In the genomic region with DNA sequence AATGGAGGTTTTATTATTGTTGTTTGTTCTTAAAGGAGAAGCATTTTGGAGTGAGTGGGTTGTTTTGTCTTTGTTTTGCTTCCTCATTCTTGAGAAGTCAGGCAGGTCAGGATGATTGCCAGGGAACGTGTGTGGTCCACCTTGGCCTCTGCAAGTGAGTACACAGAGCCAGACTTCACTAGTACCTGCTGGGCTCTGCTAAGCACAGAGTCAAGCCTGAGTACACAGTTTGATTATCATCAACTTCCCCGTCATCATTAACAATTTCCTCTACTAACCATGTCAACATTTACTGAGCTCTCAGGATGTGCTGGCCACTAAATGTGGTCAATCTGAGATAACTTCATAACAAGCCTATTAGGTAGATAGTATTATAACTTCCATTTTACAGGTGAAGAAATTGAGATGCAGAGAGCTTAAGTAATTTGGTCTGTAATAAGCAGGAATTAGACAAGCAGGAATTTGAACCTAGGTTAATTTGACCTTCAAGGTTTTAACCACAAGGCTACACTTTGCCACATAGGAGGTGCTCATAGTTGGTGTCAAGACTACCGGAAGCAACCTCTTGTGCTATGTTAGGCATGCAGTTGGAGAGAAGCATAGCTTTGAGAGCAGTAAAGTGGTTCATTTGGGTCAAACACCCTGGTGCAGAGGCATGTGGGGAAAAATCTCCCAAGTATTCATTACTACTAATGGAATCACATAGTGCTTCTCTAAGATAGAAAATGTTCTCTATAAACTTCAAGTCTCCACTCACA, we compare ENCODE assay signal across 16 cellular contexts.
DNase-seq lines count a peak whose midpoint lies in the region; ATAC-seq and TF ChIP-seq lines count a peak whose summit lies in the region.
"Had no signal": no experiment of that assay in that cellular context is flagged by ENCODE, and none has a peak within 500 bp of the region (broad histone marks: within the 10 kb centered on the region; RNA-seq: fewer than 3 reads in every experiment).

No MANE protein-coding gene starts in this region.

- CTCF ChIA-PET in CD4-positive, alpha-beta T cell (lab: Charles Lee), result no interaction called here

- H3K4me1 ChIP-seq in adipocyte (ENCODE audit: control insufficient read depth, insufficient read depth, low read length), result peaks cover 11% of the 10 kb centered on the region

- POLR2A ChIA-PET in CD4-positive, alpha-beta T cell (lab: Charles Lee), result no interaction called here

- no peaks in the 10 kb centered on the region for H3K9me3 Mint-ChIP-seq in CD4-positive, alpha-beta T cell
- H3K9me3 Mint-ChIP-seq: activated CD4-positive, alpha-beta memory T cell treated with anti-CD3 and anti-CD28 coated beads, Interleukin-2, amount 10 ng/mL, durations not matched to agents 7 days and 5 days; mesothelial cell of epicardium; T-helper 2 cell treated with Interferon-gamma antibody and Interleukin-4, amounts not matched to agents 5 μg/mL and 100 μg/mL, for 36 hours had no signal

- H3K27ac ChIP-seq in CD4-positive, alpha-beta T cell (ENCODE audit: low read depth, low read length), result no peak overlapping the region

- no peaks in the 10 kb centered on the region for H3K36me3 Mint-ChIP-seq in CD4-positive, alpha-beta T cell (ENCODE audit: low read depth)
- H3K36me3 Mint-ChIP-seq: CD14-positive monocyte, mesothelial cell of epicardium had no signal

- peak; percentile 40 for ATAC-seq in left ventricle myocardium superior
- no peak for ATAC-seq in CD4-positive, alpha-beta T cell (ENCODE audit: poor library complexity)

- H3K4me1 Mint-ChIP-seq in CD4-positive, alpha-beta T cell (ENCODE audit: low read depth), result no peaks in the 10 kb centered on the region
- H3K4me1 Mint-ChIP-seq: activated CD4-positive, alpha-beta memory T cell treated with anti-CD3 and anti-CD28 coated beads, Interleukin-2, amount 10 ng/mL, durations not matched to agents 7 days and 5 days; CD14-positive monocyte had no signal

- TF ChIP-seq CTCF in CD4-positive, alpha-beta T cell (IDR thresholded peaks at IDR 0.05), result no peak

- no peak overlapping the region for H3K4me3 Mint-ChIP-seq in CD4-positive, alpha-beta T cell
- H3K4me3 Mint-ChIP-seq: activated CD4-positive, alpha-beta memory T cell treated with anti-CD3 and anti-CD28 coated beads, Interleukin-2, amount 10 ng/mL, durations not matched to agents 7 days and 5 days; CD14-positive monocyte; mesothelial cell of epicardium; T-helper 2 cell treated with Interferon-gamma antibody and Interleukin-4, amounts not matched to agents 5 μg/mL and 100 μg/mL, for 36 hours had no signal

- H3K36me3 ChIP-seq in adipocyte (ENCODE audit: control insufficient read depth, insufficient read depth, low read length, severe bottlenecking), result no peaks in the 10 kb centered on the region

- DNase-seq in HT1080 (ENCODE audit: low read depth), result peak; percentile 10
- DNase-seq in adipocyte (ENCODE audit: low read depth), result peak; percentile 14
- DNase-seq in left ventricle myocardium superior, result no peak
- peak; percentile 94 for DNase-seq in renal cortical epithelial cell (ENCODE audit: low read depth)
- no peak for DNase-seq in NCI-H146 (lab: John Stamatoyannopoulos, UW)
- DNase-seq in ureter (ENCODE audit: low spot score), result no peak
- no peak for DNase-seq in cortex of kidney (lab: John Stamatoyannopoulos, UW)
- no peak for DNase-seq in CD4-positive, alpha-beta T cell
- DNase-seq: activated CD4-positive, alpha-beta memory T cell treated with anti-CD3 and anti-CD28 coated beads, Interleukin-2, amount 10 ng/mL, durations not matched to agents 7 days and 5 days; activated gamma-delta T cell; NCI-H1048; stimulated activated CD4-positive, alpha-beta T cell treated with anti-CD3 and anti-CD28 coated beads, Interleukin-4, amount 100 ng/mL, for 24 hours; stimulated activated naive CD4-positive, alpha-beta T cell had no signal

- peaks cover 9% of the 10 kb centered on the region for H3K27me3 ChIP-seq in adipocyte (replicated peaks; ENCODE audit: control insufficient read depth, insufficient read depth, low read length)
- no peaks in the 10 kb centered on the region for H3K27me3 ChIP-seq in CD4-positive, alpha-beta T cell (ENCODE audit: control insufficient read depth, insufficient read depth, low read length)

- intact Hi-C loops in left ventricle myocardium superior (cut with micrococcal nuclease), result loop anchor here (10.0 kb wide), 1 partner anchor 114 kb away; no protein-coding TSS in a partner anchor
- intact Hi-C loops in CD4-positive, alpha-beta T cell (cut with DNase I, micrococcal nuclease), result no loop called here

- H3K27ac Mint-ChIP-seq in CD4-positive, alpha-beta T cell, result no peak overlapping the region
- H3K27ac Mint-ChIP-seq: activated CD4-positive, alpha-beta memory T cell treated with anti-CD3 and anti-CD28 coated beads, Interleukin-2, amount 10 ng/mL, durations not matched to agents 7 days and 5 days; CD14-positive monocyte; mesothelial cell of epicardium; T-helper 2 cell treated with Interferon-gamma antibody and Interleukin-4, amounts not matched to agents 5 μg/mL and 100 μg/mL, for 36 hours had no signal

- H3K9me3 ChIP-seq in adipocyte (ENCODE audit: control insufficient read depth, low read length), result no peaks in the 10 kb centered on the region
- no peaks in the 10 kb centered on the region for H3K9me3 ChIP-seq in CD4-positive, alpha-beta T cell (ENCODE audit: control insufficient read depth, low read length)

- H3K9ac ChIP-seq in adipocyte (ENCODE audit: low read length), result no peak overlapping the region

- H3K4me3 ChIP-seq in adipocyte (ENCODE audit: low read length), result no peak overlapping the region

- H3K27me3 Mint-ChIP-seq in CD4-positive, alpha-beta T cell, result peaks cover 12% of the 10 kb centered on the region

Comparison
In these comparisons a context has a peak if more than half of its experiments do, and no peak if none do; other contexts are left out.
1. DNase-seq: peak in HT1080 (single experiment), adipocyte (single experiment) and renal cortical epithelial cell (single experiment); none in left ventricle myocardium superior (single experiment), NCI-H146 (single experiment), ureter (single experiment), cortex of kidney (single experiment) and CD4-positive, alpha-beta T cell (0 of 10).